ENCODE assay signal across 39 cellular contexts in genomic region chr7:133309333-133309732, GRCh38.
"Had no signal": no experiment of that assay in that cellular context is flagged by ENCODE, and none has a peak within 500 bp of the region (broad histone marks: within the 10 kb centered on the region; RNA-seq: fewer than 3 reads in every experiment).

No MANE protein-coding gene starts in this region.

- DNase-seq: activated effector memory CD4-positive, alpha-beta T cell treated with anti-CD3 and anti-CD28 coated beads, Interleukin-2, amount 50 U/mL, for 16 hours; activated effector memory CD4-positive, alpha-beta T cell treated with Interleukin-2 at 50 U/mL for 16 hours; activated gamma-delta T cell; activated gamma-delta T cell treated with Interleukin-2 at 50 U/mL for 16 hours; activated naive CD4-positive, alpha-beta T cell; activated naive CD4-positive, alpha-beta T cell treated with anti-CD3 and anti-CD28 coated beads for 36 hours; activated naive CD4-positive, alpha-beta T cell treated with anti-CD3 and anti-CD28 coated beads, Interleukin-2, amount 10 ng/mL, durations not matched to agents 7 days and 5 days; activated naive CD4-positive, alpha-beta T cell treated with anti-CD3 and anti-CD28 coated beads, Interleukin-2, amount 50 U/mL, for 16 hours; activated naive CD4-positive, alpha-beta T cell treated with Interleukin-2 at 50 U/mL for 16 hours; activated naive CD8-positive, alpha-beta T cell treated with anti-CD3 and anti-CD28 coated beads for 36 hours; activated naive CD8-positive, alpha-beta T cell treated with anti-CD3 and anti-CD28 coated beads, Interleukin-2, amount 10 ng/mL, durations not matched to agents 7 days and 5 days; activated naive CD8-positive, alpha-beta T cell treated with anti-CD3 and anti-CD28 coated beads, Interleukin-2, amount 50 U/mL, for 24 hours; activated T-cell treated with anti-CD3 and anti-CD28 coated beads, Interleukin-2, amount 50 U/mL, for 24 hours; activated T-cell treated with anti-CD3 and anti-CD28 coated beads, Interleukin-2, amount 50 U/mL, for 4 hours; activated T-cell treated with anti-CD3 and anti-CD28 coated beads, Interleukin-2, amount 50 U/mL, for 48 hours; activated T-cell treated with anti-CD3 and anti-CD28 coated beads, Interleukin-2, amount 50 U/mL, for 72 hours; adrenal gland; amniotic stem cell; amygdala; anterior cingulate cortex; aorta; body of pancreas; brain microvascular endothelial cell; caudate nucleus; central memory CD4-positive, alpha-beta T cell; cerebellar nuclear complex had no signal

- H3K27ac ChIP-seq: adrenal gland, ascending aorta, brain microvascular endothelial cell, breast epithelium, cardiac muscle cell had no signal

- H3K27me3 Mint-ChIP-seq: activated naive CD4-positive, alpha-beta T cell treated with anti-CD3 and anti-CD28 coated beads, Interleukin-2, amount 10 ng/mL, durations not matched to agents 7 days and 5 days; activated naive CD4-positive, alpha-beta T cell treated with anti-CD3 and anti-CD28 coated beads, Interleukin-2, amount 50 U/mL, for 24 hours; activated naive CD8-positive, alpha-beta T cell; activated naive CD8-positive, alpha-beta T cell treated with anti-CD3 and anti-CD28 coated beads for 36 hours; activated naive CD8-positive, alpha-beta T cell treated with anti-CD3 and anti-CD28 coated beads, Interleukin-2, amount 10 ng/mL, durations not matched to agents 7 days and 5 days; activated naive CD8-positive, alpha-beta T cell treated with anti-CD3 and anti-CD28 coated beads, Interleukin-2, amount 50 U/mL, for 24 hours; activated T-cell treated with anti-CD3 and anti-CD28 coated beads, Interleukin-2, amount 50 U/mL, for 24 hours; activated T-helper 17 cell treated with anti-CD3 and anti-CD28 coated beads, Interleukin-2, amount 50 U/mL, for 72 hours; brain; central memory CD8-positive, alpha-beta T cell had no signal

- H3K4me3 Mint-ChIP-seq: activated naive CD4-positive, alpha-beta T cell treated with anti-CD3 and anti-CD28 coated beads for 36 hours; activated naive CD4-positive, alpha-beta T cell treated with anti-CD3 and anti-CD28 coated beads, Interleukin-2, amount 10 ng/mL, durations not matched to agents 7 days and 5 days; activated naive CD4-positive, alpha-beta T cell treated with anti-CD3 and anti-CD28 coated beads, Interleukin-2, amount 50 U/mL, for 24 hours; activated naive CD8-positive, alpha-beta T cell; activated naive CD8-positive, alpha-beta T cell treated with anti-CD3 and anti-CD28 coated beads for 36 hours; activated naive CD8-positive, alpha-beta T cell treated with anti-CD3 and anti-CD28 coated beads, Interleukin-2, amount 10 ng/mL, durations not matched to agents 7 days and 5 days; activated naive CD8-positive, alpha-beta T cell treated with anti-CD3 and anti-CD28 coated beads, Interleukin-2, amount 50 U/mL, for 24 hours; activated T-cell treated with anti-CD3 and anti-CD28 coated beads, Interleukin-2, amount 50 U/mL, for 24 hours; activated T-cell treated with anti-CD3 and anti-CD28 coated beads, Interleukin-2, amount 50 U/mL, for 4 hours; activated T-cell treated with anti-CD3 and anti-CD28 coated beads, Interleukin-2, amount 50 U/mL, for 72 hours; activated T-helper 1 cell treated with anti-CD3 and anti-CD28 coated beads, Interleukin-12 subunit alpha, Interleukin-12 subunit beta, Interleukin-2, Interleukin-4 antibody, amounts not matched to agents 30 ng/mL and 10 ng/mL and 1 ng/mL, durations not matched to agents 14 hours and 24 hours and 36 hours; activated T-helper 17 cell treated with anti-CD3 and anti-CD28 coated beads, Interleukin-2, amount 50 U/mL, for 72 hours; brain; central memory CD8-positive, alpha-beta T cell had no signal

- H3K27me3 ChIP-seq: adrenal gland, ascending aorta, body of pancreas, brain microvascular endothelial cell, breast epithelium, cardiac muscle cell had no signal

- H3K9me3 Mint-ChIP-seq: activated naive CD4-positive, alpha-beta T cell treated with anti-CD3 and anti-CD28 coated beads for 36 hours; activated naive CD4-positive, alpha-beta T cell treated with anti-CD3 and anti-CD28 coated beads, Interleukin-2, amount 10 ng/mL, durations not matched to agents 7 days and 5 days; activated naive CD4-positive, alpha-beta T cell treated with anti-CD3 and anti-CD28 coated beads, Interleukin-2, amount 50 U/mL, for 24 hours; activated naive CD4-positive, alpha-beta T cell treated with anti-CD3 and anti-CD28 coated beads, Interleukin-2, amount 50 U/mL, for 72 hours; activated naive CD8-positive, alpha-beta T cell treated with anti-CD3 and anti-CD28 coated beads for 36 hours; activated naive CD8-positive, alpha-beta T cell treated with anti-CD3 and anti-CD28 coated beads, Interleukin-2, amount 50 U/mL, for 24 hours; activated T-cell treated with anti-CD3 and anti-CD28 coated beads, Interleukin-2, amount 50 U/mL, for 24 hours; activated T-cell treated with anti-CD3 and anti-CD28 coated beads, Interleukin-2, amount 50 U/mL, for 4 hours; activated T-cell treated with anti-CD3 and anti-CD28 coated beads, Interleukin-2, amount 50 U/mL, for 72 hours; activated T-helper 1 cell treated with anti-CD3 and anti-CD28 coated beads, Interleukin-12 subunit alpha, Interleukin-12 subunit beta, Interleukin-2, Interleukin-4 antibody, amounts not matched to agents 30 ng/mL and 10 ng/mL and 1 ng/mL, durations not matched to agents 14 hours and 24 hours and 36 hours; activated T-helper 17 cell treated with anti-CD3 and anti-CD28 coated beads, Interleukin-2, amount 50 U/mL, for 72 hours; activated T-helper 2 cell treated with anti-CD3 and anti-CD28 coated beads, Interferon-gamma antibody, Interleukin-2, Interleukin-4, amounts not matched to agents 10 μg/mL and 5 μg/mL and 100 μg/mL, durations not matched to agents 14 hours and 24 hours and 36 hours; central memory CD8-positive, alpha-beta T cell had no signal

- FAIRE-seq: astrocyte, bronchial epithelial cell had no signal

- H3K27ac Mint-ChIP-seq: activated naive CD4-positive, alpha-beta T cell treated with anti-CD3 and anti-CD28 coated beads for 36 hours; activated naive CD4-positive, alpha-beta T cell treated with anti-CD3 and anti-CD28 coated beads, Interleukin-2, amount 10 ng/mL, durations not matched to agents 7 days and 5 days; activated naive CD4-positive, alpha-beta T cell treated with anti-CD3 and anti-CD28 coated beads, Interleukin-2, amount 50 U/mL, for 24 hours; activated naive CD4-positive, alpha-beta T cell treated with anti-CD3 and anti-CD28 coated beads, Interleukin-2, amount 50 U/mL, for 72 hours; activated naive CD8-positive, alpha-beta T cell; activated naive CD8-positive, alpha-beta T cell treated with anti-CD3 and anti-CD28 coated beads for 36 hours; activated naive CD8-positive, alpha-beta T cell treated with anti-CD3 and anti-CD28 coated beads, Interleukin-2, amount 10 ng/mL, durations not matched to agents 7 days and 5 days; activated naive CD8-positive, alpha-beta T cell treated with anti-CD3 and anti-CD28 coated beads, Interleukin-2, amount 50 U/mL, for 24 hours; activated T-cell treated with anti-CD3 and anti-CD28 coated beads, Interleukin-2, amount 50 U/mL, for 24 hours; activated T-cell treated with anti-CD3 and anti-CD28 coated beads, Interleukin-2, amount 50 U/mL, for 72 hours; activated T-helper 1 cell treated with anti-CD3 and anti-CD28 coated beads, Interleukin-12 subunit alpha, Interleukin-12 subunit beta, Interleukin-2, Interleukin-4 antibody, amounts not matched to agents 30 ng/mL and 10 ng/mL and 1 ng/mL, durations not matched to agents 14 hours and 24 hours and 36 hours; activated T-helper 17 cell treated with anti-CD3 and anti-CD28 coated beads, Interleukin-2, amount 50 U/mL, for 72 hours; activated T-helper 2 cell treated with anti-CD3 and anti-CD28 coated beads, Interferon-gamma antibody, Interleukin-2, Interleukin-4, amounts not matched to agents 10 μg/mL and 5 μg/mL and 100 μg/mL, durations not matched to agents 14 hours and 24 hours and 36 hours had no signal

- ATAC-seq: activated naive CD4-positive, alpha-beta T cell treated with anti-CD3 and anti-CD28 coated beads, Interleukin-2, amount 50 U/mL, for 72 hours; activated naive CD8-positive, alpha-beta T cell treated with anti-CD3 and anti-CD28 coated beads, Interleukin-2, amount 50 U/mL, for 24 hours; activated T-cell treated with anti-CD3 and anti-CD28 coated beads, Interleukin-2, amount 50 U/mL, for 4 hours; activated T-cell treated with anti-CD3 and anti-CD28 coated beads, Interleukin-2, amount 50 U/mL, for 72 hours; activated T-helper 17 cell treated with anti-CD3 and anti-CD28 coated beads, Interleukin-2, amount 50 U/mL, for 72 hours; body of pancreas had no signal

- H3K4me1 Mint-ChIP-seq: activated T-helper 17 cell treated with anti-CD3 and anti-CD28 coated beads, Interleukin-2, amount 50 U/mL, for 72 hours had no signal

- H3K9me3 ChIP-seq: adrenal gland, ascending aorta, body of pancreas, breast epithelium had no signal

- H3K4me3 ChIP-seq: adrenal gland, ascending aorta, body of pancreas, breast epithelium, cardiac muscle cell had no signal

- H3K4me1 ChIP-seq: ascending aorta, breast epithelium had no signal
